Comparison of ENCODE assay signal across 21 cellular contexts in the genomic region with DNA sequence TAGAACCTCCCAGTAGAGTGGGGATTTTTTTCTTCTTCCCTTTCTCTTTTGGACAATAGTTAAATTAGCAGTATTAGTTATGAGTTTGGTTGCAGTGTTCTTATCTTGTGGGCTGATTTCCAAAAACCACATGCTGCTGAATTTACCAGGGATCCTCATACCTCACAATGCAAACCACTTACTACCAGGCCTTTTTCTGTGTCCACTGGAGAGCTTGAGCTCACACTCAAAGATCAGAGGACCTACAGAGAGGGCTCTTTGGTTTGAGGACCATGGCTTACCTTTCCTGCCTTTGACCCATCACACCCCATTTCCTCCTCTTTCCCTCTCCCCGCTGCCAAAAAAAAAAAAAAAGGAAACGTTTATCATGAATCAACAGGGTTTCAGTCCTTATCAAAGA. TPM values are rescaled to one million over a fixed set of nuclear protein-coding genes. Genes with fewer than 3 reads are reported as not detected.
A peak's percentile ranks its signal among the peaks of the same experiment; 100 is the strongest.
DNase-seq lines count a peak whose midpoint lies in the region; ATAC-seq, FAIRE-seq and TF ChIP-seq lines count a peak whose summit lies in the region.
"Had no signal": no experiment of that assay in that cellular context is flagged by ENCODE, and none has a peak within 500 bp of the region (broad histone marks: within the 10 kb centered on the region; RNA-seq: fewer than 3 reads in every experiment).

No MANE protein-coding gene starts in this region.

- H4K20me1 ChIP-seq in K562 (replicated peaks; ENCODE audit: control insufficient read depth, insufficient read depth, low read length): peaks cover 5% of the 10 kb centered on the region; the same call in 1 of the 2 replicates

- H3K79me2 ChIP-seq in K562 (ENCODE audit: control insufficient read depth, insufficient read depth, low read length): no peaks in the 10 kb centered on the region

- H3K4me1 ChIP-seq in K562 (replicated peaks in 1 of 2; ENCODE audit: control insufficient read depth in 2 of 2, insufficient read depth in 2 of 2, low read length in 2 of 2) (no peaks in the 10 kb centered on the region), upper lobe of left lung (peaks cover 0 to 4% (median 0%) of the 10 kb centered on the region in 4 donors), Caco-2 (no peaks in the 10 kb centered on the region)

- CTCF ChIA-PET in activated naive CD4-positive, alpha-beta T cell treated with anti-CD3 and anti-CD28 coated beads, Interleukin-2, amount 10 ng/mL, durations not matched to agents 7 days and 5 days (lab: Charles Lee): no interaction called here
- CTCF ChIA-PET in K562 (lab: Yijun Ruan, JAX; ENCODE audit: low intra/inter-chr PET ratio): no interaction called here
- CTCF ChIA-PET in activated CD8-positive, alpha-beta T cell treated with anti-CD3 and anti-CD28 coated beads, Interleukin-2, amount 10 ng/mL, durations not matched to agents 7 days and 5 days (lab: Charles Lee): interaction anchor here (2.1 kb wide), 1 partner anchor 113 kb away, joined by 5 read pairs; no protein-coding TSS in a partner anchor
- CTCF ChIA-PET in Caco-2 (lab: Charles Lee): interaction anchor here (0.6 to 0.7 kb wide), 2 partner anchors 110 to 388 kb away, joined by 4 to 5 read pairs; no protein-coding TSS in a partner anchor

- BruUV-seq in K562 (replicated peaks; lab: Mats Ljungman, UMichigan) (no TSS peak), Caco-2 (replicated peaks; lab: Mats Ljungman, UMichigan) (no TSS peak)

- no peaks in the 10 kb centered on the region for H3K27me3 Mint-ChIP-seq in activated naive CD4-positive, alpha-beta T cell treated with anti-CD3 and anti-CD28 coated beads, Interleukin-2, amount 10 ng/mL, durations not matched to agents 7 days and 5 days
- no peaks in the 10 kb centered on the region for H3K27me3 Mint-ChIP-seq in activated CD8-positive, alpha-beta T cell treated with anti-CD3 and anti-CD28 coated beads, Interleukin-2, amount 10 ng/mL, durations not matched to agents 7 days and 5 days (ENCODE audit: low read depth)
- H3K27me3 Mint-ChIP-seq in Caco-2 (ENCODE audit: insufficient read depth, unreplicated experiment): no peaks in the 10 kb centered on the region

- no peak overlapping the region for H3K4me2 ChIP-seq in K562 (ENCODE audit: insufficient read depth, low read length)

- POLR2A ChIA-PET in K562 (lab: Yijun Ruan, JAX): interaction anchor here (0.6 to 3.0 kb wide), 8 partner anchors 10 to 31 kb away, joined by 3 to 20 read pairs (median 4); partner anchors contain the start of gene CALU
- POLR2A ChIA-PET in activated CD8-positive, alpha-beta T cell treated with anti-CD3 and anti-CD28 coated beads, Interleukin-2, amount 10 ng/mL, durations not matched to agents 7 days and 5 days (lab: Charles Lee): no interaction called here
- POLR2A ChIA-PET in Caco-2 (lab: Charles Lee): no interaction called here

- H3K27me3 ChIP-seq in K562 (ENCODE audit: control insufficient read depth in 2 of 2, insufficient read depth in 2 of 2, low read length in 2 of 2) (no peaks in the 10 kb centered on the region), upper lobe of left lung (no peaks in the 10 kb centered on the region), Caco-2 (replicated peaks; ENCODE audit: control insufficient read depth, insufficient read depth, low read length) (no peaks in the 10 kb centered on the region)
- H3K27me3 ChIP-seq: BLaER1 treated with 17β-estradiol and CSF1 and Interleukin-3, amounts not matched to agents 10 nM and 100 nM had no signal

- DNase-seq in activated naive CD4-positive, alpha-beta T cell treated with anti-CD3 and anti-CD28 coated beads, Interleukin-2, amount 10 ng/mL, durations not matched to agents 7 days and 5 days: no peak
- DNase-seq in activated naive CD4-positive, alpha-beta T cell (lab: John Stamatoyannopoulos, UW): no peak
- no peak for DNase-seq in K562 (ENCODE audit: extremely low read depth in 1 of 4, low spot score in 3 of 4)
- peak; percentile 63 for DNase-seq in iris pigment epithelial cell (ENCODE audit: low read depth)
- DNase-seq in upper lobe of left lung: peak in 1 of 2 donors; percentile 35
- no peak for DNase-seq in activated CD8-positive, alpha-beta T cell treated with anti-CD3 and anti-CD28 coated beads, Interleukin-2, amount 10 ng/mL, durations not matched to agents 7 days and 5 days
- DNase-seq in Caco-2: no peak
- DNase-seq in cortex of kidney (lab: John Stamatoyannopoulos, UW): no peak
- DNase-seq: DMS 273 treated with DMSO at 0.1 percent for 48 hours, GDM1, GM23248, HCEC 1CT, NCI-H1092, NCI-H146, NCI-H2081 treated with DMSO at 0.1 percent for 48 hours, NCI-H510A treated with DMSO at 0.1 percent for 48 hours, NCI-H82 had no signal

- in situ Hi-C loops in K562 (cut with MboI): no loop called here

- no peaks in the 10 kb centered on the region for H3K9me3 Mint-ChIP-seq in activated naive CD4-positive, alpha-beta T cell treated with anti-CD3 and anti-CD28 coated beads, Interleukin-2, amount 10 ng/mL, durations not matched to agents 7 days and 5 days
- H3K9me3 Mint-ChIP-seq in activated CD8-positive, alpha-beta T cell treated with anti-CD3 and anti-CD28 coated beads, Interleukin-2, amount 10 ng/mL, durations not matched to agents 7 days and 5 days (ENCODE audit: insufficient read depth): no peaks in the 10 kb centered on the region
- H3K9me3 Mint-ChIP-seq in Caco-2 (ENCODE audit: unreplicated experiment): no peaks in the 10 kb centered on the region

- H3K27ac Mint-ChIP-seq in activated naive CD4-positive, alpha-beta T cell treated with anti-CD3 and anti-CD28 coated beads, Interleukin-2, amount 10 ng/mL, durations not matched to agents 7 days and 5 days: peak overlapping the region; percentile 55
- no peak overlapping the region for H3K27ac Mint-ChIP-seq in activated CD8-positive, alpha-beta T cell treated with anti-CD3 and anti-CD28 coated beads, Interleukin-2, amount 10 ng/mL, durations not matched to agents 7 days and 5 days
- H3K27ac Mint-ChIP-seq in Caco-2 (ENCODE audit: unreplicated experiment): no peak overlapping the region

- no peak for TF ChIP-seq RAD21 in K562 (CRISPR knock-in tag; conservative IDR thresholded peaks at IDR 0.05 in 1 of 2, IDR thresholded peaks at IDR 0.05 in 1 of 2)

- no peak for TF ChIP-seq EP300 in K562 (IDR thresholded peaks at IDR 0.05; ENCODE audit: low read length)
- no peak for TF ChIP-seq EP300 in upper lobe of left lung (IDR thresholded peaks at IDR 0.05)

- no peak overlapping the region for H3K9ac ChIP-seq in K562 (ENCODE audit: insufficient read depth in 1 of 2, low read depth in 2 of 2, low read length in 2 of 2)
- H3K9ac ChIP-seq: BLaER1 treated with 17β-estradiol and CSF1 and Interleukin-3, amounts not matched to agents 10 nM and 100 nM; GM23248 had no signal

- H3K9me1 ChIP-seq in K562 (ENCODE audit: control insufficient read depth, insufficient read depth, low read length): peaks cover 8% of the 10 kb centered on the region

- H3K9me3 ChIP-seq in K562 (replicated peaks; ENCODE audit: control insufficient read depth, insufficient read depth, low read depth, low read length) (no peaks in the 10 kb centered on the region), upper lobe of left lung (no peaks in the 10 kb centered on the region), Caco-2 (no peaks in the 10 kb centered on the region)

- TF ChIP-seq CTCF in K562 (IDR thresholded peaks at IDR 0.05 in 2 of 3, conservative IDR thresholded peaks at IDR 0.05 in 1 of 3; ENCODE audit: insufficient read depth in 2 of 3, low read depth in 1 of 3, low read length in 3 of 3): no peak
- no peak for TF ChIP-seq CTCF in upper lobe of left lung (IDR thresholded peaks at IDR 0.05)
- TF ChIP-seq CTCF in Caco-2 (IDR thresholded peaks at IDR 0.05; ENCODE audit: insufficient read depth in 1 of 2, low read depth in 1 of 2, low read length in 1 of 2, severe bottlenecking in 1 of 2, unreplicated experiment in 1 of 2): no peak

- intact Hi-C loops in K562 (cut with micrococcal nuclease): no loop called here
- intact Hi-C loops in Caco-2 (cut with micrococcal nuclease; ENCODE audit: unreplicated experiment): no loop called here

- TF ChIP-seq POLR2A in K562 (conservative IDR thresholded peaks at IDR 0.05) (no peak), upper lobe of left lung (IDR thresholded peaks at IDR 0.05) (no peak)

- H3K4me3 ChIP-seq in K562: no peak overlapping the region
- no peak overlapping the region for H3K4me3 ChIP-seq in upper lobe of left lung
- H3K4me3 ChIP-seq in Caco-2 (ENCODE audit: low read depth, low read length): no peak overlapping the region
- H3K4me3 ChIP-seq: BLaER1 treated with 17β-estradiol and CSF1 and Interleukin-3, amounts not matched to agents 10 nM and 100 nM; GM12878; GM23248 had no signal

- ATAC-seq in K562: no peak
- ATAC-seq in upper lobe of left lung (ENCODE audit: low FRiP score in 2 of 2): peak; percentile 29 to 76
- ATAC-seq in activated CD8-positive, alpha-beta T cell treated with anti-CD3 and anti-CD28 coated beads, Interleukin-2, amount 10 ng/mL, durations not matched to agents 7 days and 5 days: no peak
- ATAC-seq: GM12878 had no signal

- 27% methylated on average over 2 of the region's 2 CpGs for WGBS in K562 (ENCODE audit: insufficient coverage, low coverage, missing lambda C conversion rate)
- 40 to 41% methylated on average over 2 of the region's 2 CpGs for WGBS in upper lobe of left lung, 2 donors

- H3K36me3 Mint-ChIP-seq in activated naive CD4-positive, alpha-beta T cell treated with anti-CD3 and anti-CD28 coated beads, Interleukin-2, amount 10 ng/mL, durations not matched to agents 7 days and 5 days: peaks cover 60% of the 10 kb centered on the region
- H3K36me3 Mint-ChIP-seq in activated CD8-positive, alpha-beta T cell treated with anti-CD3 and anti-CD28 coated beads, Interleukin-2, amount 10 ng/mL, durations not matched to agents 7 days and 5 days (ENCODE audit: low read depth): peaks cover 72% of the 10 kb centered on the region
- H3K36me3 Mint-ChIP-seq in Caco-2 (ENCODE audit: insufficient read depth, unreplicated experiment): peaks cover 100% of the 10 kb centered on the region

- H3K4me1 Mint-ChIP-seq in activated naive CD4-positive, alpha-beta T cell treated with anti-CD3 and anti-CD28 coated beads, Interleukin-2, amount 10 ng/mL, durations not matched to agents 7 days and 5 days: no peaks in the 10 kb centered on the region
- H3K4me1 Mint-ChIP-seq in activated CD8-positive, alpha-beta T cell treated with anti-CD3 and anti-CD28 coated beads, Interleukin-2, amount 10 ng/mL, durations not matched to agents 7 days and 5 days (ENCODE audit: low read depth): no peaks in the 10 kb centered on the region
- H3K4me1 Mint-ChIP-seq in Caco-2 (ENCODE audit: low read depth, unreplicated experiment): peaks cover 6% of the 10 kb centered on the region

- H3K4me3 Mint-ChIP-seq in activated naive CD4-positive, alpha-beta T cell treated with anti-CD3 and anti-CD28 coated beads, Interleukin-2, amount 10 ng/mL, durations not matched to agents 7 days and 5 days: no peak overlapping the region
- no peak overlapping the region for H3K4me3 Mint-ChIP-seq in activated CD8-positive, alpha-beta T cell treated with anti-CD3 and anti-CD28 coated beads, Interleukin-2, amount 10 ng/mL, durations not matched to agents 7 days and 5 days
- H3K4me3 Mint-ChIP-seq in Caco-2 (ENCODE audit: unreplicated experiment): no peak overlapping the region

- no peak overlapping the region for H2AFZ ChIP-seq in K562 (ENCODE audit: low read depth, low read length)
- H2AFZ ChIP-seq: GM23248 had no signal

- no peak for FAIRE-seq in K562 (lab: Jason Lieb, UNC)
- FAIRE-seq: A204.1, GM12878 had no signal

- H3K36me3 ChIP-seq in K562 (ENCODE audit: control insufficient read depth, insufficient read depth, low read length) (peaks cover 80% of the 10 kb centered on the region), upper lobe of left lung (peaks cover 0 to 85% (median 25%) of the 10 kb centered on the region in 4 donors), Caco-2 (ENCODE audit: control insufficient read depth, insufficient read depth, low read length) (peaks cover 4% of the 10 kb centered on the region)

- H3K27ac ChIP-seq in K562 (ENCODE audit: extremely low read depth, low read depth, low read length) (no peak overlapping the region), upper lobe of left lung (no peak overlapping the region)
- H3K27ac ChIP-seq: BLaER1 treated with 17β-estradiol and CSF1 and Interleukin-3, amounts not matched to agents 10 nM and 100 nM; GM23248 had no signal

RNA-seq across cellular contexts. Expression of gene OPN1SW, which starts 5.4 kb away (rescaled TPM):
- total RNA-seq in K562 (2011; cell fraction: chromatin; rRNA removed; ENCODE audit: low replicate concordance): not detected in 2 replicates
- not detected in 2 replicates for total RNA-seq in K562 (2011; cell fraction: nucleolus; rRNA removed)
- total RNA-seq in K562 (2011; cell fraction: nucleoplasm; rRNA removed): not detected in 2 replicates
- total RNA-seq in K562 (2014; rRNA removed) (not detected in 2 replicates), K562 (2014; rRNA removed; fragmentation: Illumina TruSeq; extraction: Trizol) (not detected in 2 replicates), K562 (2015; rRNA removed; fragmentation: Illumina TruSeq; extraction: Trizol) (not detected in 2 replicates), K562 (2021) (not detected in 2 replicates), upper lobe of left lung (not detected), Caco-2 (2022) (not detected in 2 replicates)
- polyA plus RNA-seq in K562 (2011; rRNA removed) (not detected in 2 replicates), K562 (2014; fragmentation: Illumina TruSeq; extraction: Trizol) (not detected in 2 replicates), K562 (2014; fragmentation: Nextera tagmentation; extraction: Ambion mirVana) (1 to 10 TPM in 1 of 2 experiments, under 1 TPM in 1; 0.84 to 1.0 TPM), K562 (2014; rRNA removed) (not detected in 2 replicates)
- polyA plus RNA-seq in K562 (2011; cell fraction: cytosol; rRNA removed): not detected in 2 replicates
- polyA plus RNA-seq in K562 (2011; cell fraction: nucleus; rRNA removed): not detected in 2 replicates
- 0.09 and 0.24 TPM in 2 replicates for polyA plus RNA-seq in K562 (2012)
- polyA minus RNA-seq in K562 (2011; rRNA and poly(A)+ RNA removed): not detected in 2 replicates
- not detected in 2 replicates for polyA minus RNA-seq in K562 (2011; cell fraction: cytosol; rRNA and poly(A)+ RNA removed)
- polyA minus RNA-seq in K562 (2011; cell fraction: nucleus; rRNA and poly(A)+ RNA removed): not detected in 2 replicates
- total RNA-seq in activated CD8-positive, alpha-beta T cell treated with anti-CD3 and anti-CD28 coated beads, Interleukin-2, amount 10 ng/mL, durations not matched to agents 7 days and 5 days: not detected
- total RNA-seq: GM12878, GM23248, MCF 10A had no signal

RNA-seq across cellular contexts. Expression of gene CCDC136, which starts 21.5 kb away (rescaled TPM):
- total RNA-seq in K562 (2011; cell fraction: chromatin; rRNA removed; ENCODE audit: low replicate concordance): 153 and 165 TPM in 2 replicates
- 88.4 and 89.7 TPM in 2 replicates for total RNA-seq in K562 (2011; cell fraction: nucleolus; rRNA removed)
- total RNA-seq in K562 (2011; cell fraction: nucleoplasm; rRNA removed): 120 and 159 TPM in 2 replicates
- total RNA-seq in K562 (2014; rRNA removed): 17.0 and 23.5 TPM in 2 replicates
- 15.3 and 18.8 TPM in 2 replicates for total RNA-seq in K562 (2014; rRNA removed; fragmentation: Illumina TruSeq; extraction: Trizol)
- total RNA-seq in K562 (2015; rRNA removed; fragmentation: Illumina TruSeq; extraction: Trizol): 27.6 and 28.7 TPM in 2 replicates
- 23.7 and 26.5 TPM in 2 replicates for total RNA-seq in K562 (2021)
- polyA plus RNA-seq in K562 (2011; rRNA removed): 40.2 and 45.0 TPM in 2 replicates
- polyA plus RNA-seq in K562 (2011; cell fraction: cytosol; rRNA removed): 12.2 and 20.3 TPM in 2 replicates
- polyA plus RNA-seq in K562 (2011; cell fraction: nucleus; rRNA removed): 165 and 172 TPM in 2 replicates
- polyA plus RNA-seq in K562 (2012): 30.6 and 53.3 TPM in 2 replicates
- polyA plus RNA-seq in K562 (2014; fragmentation: Illumina TruSeq; extraction: Trizol): 23.5 and 26.9 TPM in 2 replicates
- 1 to 10 TPM; 2.4 TPM for polyA plus RNA-seq in K562 (2014; fragmentation: Nextera tagmentation; extraction: Ambion mirVana)
- 34.8 and 40.8 TPM in 2 replicates for polyA plus RNA-seq in K562 (2014; rRNA removed)
- polyA minus RNA-seq in K562 (2011; rRNA and poly(A)+ RNA removed): 31.9 and 36.9 TPM in 2 replicates
- polyA minus RNA-seq in K562 (2011; cell fraction: cytosol; rRNA and poly(A)+ RNA removed): 9.3 and 17.3 TPM in 2 replicates
- polyA minus RNA-seq in K562 (2011; cell fraction: nucleus; rRNA and poly(A)+ RNA removed): 47.4 and 54.8 TPM in 2 replicates
- 1 to 10 TPM in 5 of 6 donors, under 1 TPM in 1; 0.46 to 7.2 (median 2.2) TPM for total RNA-seq in upper lobe of left lung
- 1 to 10 TPM; 5.6 to 8.9 TPM for total RNA-seq in activated CD8-positive, alpha-beta T cell treated with anti-CD3 and anti-CD28 coated beads, Interleukin-2, amount 10 ng/mL, durations not matched to agents 7 days and 5 days
- 7.3 and 10.2 TPM in 2 replicates for total RNA-seq in Caco-2 (2022)

RNA-seq across cellular contexts. Expression of gene CALU, which starts 31.1 kb away (rescaled TPM):
- total RNA-seq in K562 (2011; cell fraction: chromatin; rRNA removed; ENCODE audit: low replicate concordance): 110 and 296 TPM in 2 replicates
- total RNA-seq in K562 (2011; cell fraction: nucleolus; rRNA removed): 143 and 167 TPM in 2 replicates
- total RNA-seq in K562 (2011; cell fraction: nucleoplasm; rRNA removed): 289 and 411 TPM in 2 replicates
- total RNA-seq in K562 (2014; rRNA removed) (171 and 210 TPM in 2 replicates), K562 (2014; rRNA removed; fragmentation: Illumina TruSeq; extraction: Trizol) (261 and 289 TPM in 2 replicates), K562 (2015; rRNA removed; fragmentation: Illumina TruSeq; extraction: Trizol) (252 and 263 TPM in 2 replicates), K562 (2021) (166 and 170 TPM in 2 replicates), upper lobe of left lung (100 to 1,000 TPM in 2 of 6 donors, 10 to 100 TPM in 4; 25.1 to 113 (median 76.6) TPM), Caco-2 (2022) (171 and 184 TPM in 2 replicates)
- polyA plus RNA-seq in K562 (2011; rRNA removed) (167 and 193 TPM in 2 replicates), K562 (2014; fragmentation: Illumina TruSeq; extraction: Trizol) (211 and 265 TPM in 2 replicates), K562 (2014; fragmentation: Nextera tagmentation; extraction: Ambion mirVana) (100 to 1,000 TPM; 215 to 286 TPM), K562 (2014; rRNA removed) (173 and 177 TPM in 2 replicates)
- polyA plus RNA-seq in K562 (2011; cell fraction: cytosol; rRNA removed): 48.3 and 113 TPM in 2 replicates
- polyA plus RNA-seq in K562 (2011; cell fraction: nucleus; rRNA removed): 43.6 and 64.9 TPM in 2 replicates
- 185 and 229 TPM in 2 replicates for polyA plus RNA-seq in K562 (2012)
- polyA minus RNA-seq in K562 (2011; rRNA and poly(A)+ RNA removed): 359 and 418 TPM in 2 replicates
- 111 and 121 TPM in 2 replicates for polyA minus RNA-seq in K562 (2011; cell fraction: cytosol; rRNA and poly(A)+ RNA removed)
- polyA minus RNA-seq in K562 (2011; cell fraction: nucleus; rRNA and poly(A)+ RNA removed): 25.2 and 55.2 TPM in 2 replicates
- 10 to 100 TPM; 34.8 to 35.5 TPM for total RNA-seq in activated CD8-positive, alpha-beta T cell treated with anti-CD3 and anti-CD28 coated beads, Interleukin-2, amount 10 ng/mL, durations not matched to agents 7 days and 5 days

RNA-seq across cellular contexts. Expression of gene FLNC, which starts 60.0 kb away (rescaled TPM):
- 62.5 and 206 TPM in 2 replicates for total RNA-seq in K562 (2011; cell fraction: chromatin; rRNA removed; ENCODE audit: low replicate concordance)
- total RNA-seq in K562 (2011; cell fraction: nucleolus; rRNA removed): 132 and 134 TPM in 2 replicates
- 72.1 and 81.0 TPM in 2 replicates for total RNA-seq in K562 (2011; cell fraction: nucleoplasm; rRNA removed)
- total RNA-seq in K562 (2014; rRNA removed) (60.7 and 94.5 TPM in 2 replicates), K562 (2014; rRNA removed; fragmentation: Illumina TruSeq; extraction: Trizol) (11.4 and 18.2 TPM in 2 replicates), K562 (2015; rRNA removed; fragmentation: Illumina TruSeq; extraction: Trizol) (28.8 and 33.3 TPM in 2 replicates), K562 (2021) (148 and 155 TPM in 2 replicates), upper lobe of left lung (10 to 100 TPM in 1 of 6 donors, 1 to 10 TPM in 5; 2.1 to 19.6 (median 4.9) TPM), Caco-2 (2022) (108 and 128 TPM in 2 replicates)
- polyA plus RNA-seq in K562 (2011; rRNA removed) (10.3 and 11.4 TPM in 2 replicates), K562 (2014; fragmentation: Illumina TruSeq; extraction: Trizol) (32.8 and 55.3 TPM in 2 replicates), K562 (2014; fragmentation: Nextera tagmentation; extraction: Ambion mirVana) (1 to 10 TPM in 1 of 2 experiments, under 1 TPM in 1; 0.90 to 1.1 TPM), K562 (2014; rRNA removed) (29.0 and 34.7 TPM in 2 replicates)
- 11.4 and 26.8 TPM in 2 replicates for polyA plus RNA-seq in K562 (2011; cell fraction: cytosol; rRNA removed)
- 58.5 and 126 TPM in 2 replicates for polyA plus RNA-seq in K562 (2011; cell fraction: nucleus; rRNA removed)
- 66.6 and 106 TPM in 2 replicates for polyA plus RNA-seq in K562 (2012)
- 15.1 and 41.9 TPM in 2 replicates for polyA minus RNA-seq in K562 (2011; rRNA and poly(A)+ RNA removed)
- 127 and 146 TPM in 2 replicates for polyA minus RNA-seq in K562 (2011; cell fraction: cytosol; rRNA and poly(A)+ RNA removed)
- 53.1 and 53.6 TPM in 2 replicates for polyA minus RNA-seq in K562 (2011; cell fraction: nucleus; rRNA and poly(A)+ RNA removed)
- total RNA-seq in activated CD8-positive, alpha-beta T cell treated with anti-CD3 and anti-CD28 coated beads, Interleukin-2, amount 10 ng/mL, durations not matched to agents 7 days and 5 days: not detected

Comparison
In these comparisons a context has a peak if more than half of its experiments do, and no peak if none do; other contexts are left out.
1. ATAC-seq: peak in upper lobe of left lung (2 of 2); none in K562 (single experiment) and activated CD8-positive, alpha-beta T cell treated with anti-CD3 and anti-CD28 coated beads, Interleukin-2, amount 10 ng/mL, durations not matched to agents 7 days and 5 days (single experiment).
2. CTCF ChIA-PET loops: an anchor here in activated CD8-positive, alpha-beta T cell treated with anti-CD3 and anti-CD28 coated beads, Interleukin-2, amount 10 ng/mL, durations not matched to agents 7 days and 5 days (2.1 kb wide) and Caco-2 (0.6 to 0.7 kb wide); none called in activated naive CD4-positive, alpha-beta T cell treated with anti-CD3 and anti-CD28 coated beads, Interleukin-2, amount 10 ng/mL, durations not matched to agents 7 days and 5 days and K562.